1 cellular context compared by ENCODE assay signal in genomic region chr7:98167653-98168052, GRCh38.
TF ChIP-seq lines count a peak whose summit lies in the region.

No MANE protein-coding gene starts in this region.

TF ChIP-seq in GM23338, 12 proteins besides CTCF, POLR2A, EP300 and RAD21 (continued from another document):
- TF ChIP-seq ETS1 (IDR thresholded peaks at IDR 0.05) (no peak), ZNF114 (CRISPR knock-in tag; IDR thresholded peaks at IDR 0.05) (no peak), JUNB (IDR thresholded peaks at IDR 0.05; ENCODE audit: unreplicated experiment) (no peak)
TF ChIP-seq in GM23338: peak in this region for 0.
